ENCODE assay signal across 9 cellular contexts in the genomic region with DNA sequence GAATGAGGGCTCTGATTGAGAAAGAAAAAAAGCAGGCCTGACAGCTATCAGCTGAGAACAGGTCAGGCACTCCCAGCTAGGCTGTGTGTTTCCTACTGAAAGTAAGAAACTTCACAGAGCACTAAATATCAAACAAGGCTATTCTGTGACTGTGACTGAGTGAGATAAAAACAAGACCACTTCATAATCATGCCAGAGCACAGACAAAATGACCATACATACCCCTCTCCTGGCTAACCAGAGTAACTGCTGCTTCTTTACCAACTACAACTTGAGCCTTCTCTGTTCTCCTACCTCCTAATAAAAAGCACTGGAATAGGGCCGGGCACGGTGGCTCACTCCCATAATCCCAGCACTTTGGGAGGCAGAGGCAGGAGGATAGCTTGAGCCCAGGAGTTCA. TPM values are rescaled to one million over a fixed set of nuclear protein-coding genes. Genes with fewer than 3 reads are reported as not detected.
DNase-seq lines count a peak whose midpoint lies in the region; ATAC-seq and TF ChIP-seq lines count a peak whose summit lies in the region.
"Had no signal": no experiment of that assay in that cellular context is flagged by ENCODE, and none has a peak within 500 bp of the region (broad histone marks: within the 10 kb centered on the region; RNA-seq: fewer than 3 reads in every experiment).

No MANE protein-coding gene starts in this region.

- H3K4me3 Mint-ChIP-seq in naive thymus-derived CD4-positive, alpha-beta T cell: no peak overlapping the region

- H3K36me3 Mint-ChIP-seq in naive thymus-derived CD4-positive, alpha-beta T cell: peaks cover 0 to 4% (median 3%) of the 10 kb centered on the region in 5 donors

- H3K27me3 ChIP-seq in naive thymus-derived CD4-positive, alpha-beta T cell (ENCODE audit: control insufficient read depth in 2 of 2, insufficient read depth in 2 of 2, low read length in 2 of 2): no peaks in the 10 kb centered on the region
- no peaks in the 10 kb centered on the region for H3K27me3 ChIP-seq in colonic mucosa

- POLR2A ChIA-PET in naive thymus-derived CD4-positive, alpha-beta T cell (lab: Charles Lee): no interaction called here

- H3K27ac Mint-ChIP-seq in naive thymus-derived CD4-positive, alpha-beta T cell: no peak overlapping the region

- TF ChIP-seq CTCF in colonic mucosa (IDR thresholded peaks at IDR 0.05): no peak

- H3K4me3 ChIP-seq in naive thymus-derived CD4-positive, alpha-beta T cell (ENCODE audit: low read length): no peak overlapping the region
- H3K4me3 ChIP-seq in colonic mucosa: no peak overlapping the region

- no peaks in the 10 kb centered on the region for H3K9me3 ChIP-seq in naive thymus-derived CD4-positive, alpha-beta T cell (ENCODE audit: control insufficient read depth in 2 of 3, low read length in 3 of 3)
- no peaks in the 10 kb centered on the region for H3K9me3 ChIP-seq in colonic mucosa

- DNase-seq in G401 (ENCODE audit: low spot score) (peak; percentile 15), HT-29 (ENCODE audit: low spot score) (peak; percentile 14), amniotic epithelial cell (ENCODE audit: low read depth) (peak; percentile 23), hippocampal formation (lab: John Stamatoyannopoulos, UW) (no peak), colonic mucosa (no peak), NCI-H82 (lab: John Stamatoyannopoulos, UW) (no peak), posterior vena cava (ENCODE audit: low spot score) (no peak)
- peak in 3 of 9 donors; percentile 10 to 23 (median 22) for DNase-seq in naive thymus-derived CD4-positive, alpha-beta T cell
- DNase-seq: KBM-7 had no signal

- intact Hi-C loops in naive thymus-derived CD4-positive, alpha-beta T cell (cut with micrococcal nuclease): loop anchor here (1.0 kb wide), 1 partner anchor 152 kb away; no protein-coding TSS in a partner anchor
- intact Hi-C loops in colonic mucosa (cut with DNase I): no loop called here
- intact Hi-C loops in posterior vena cava (cut with DNase I): no loop called here

- H3K36me3 ChIP-seq in naive thymus-derived CD4-positive, alpha-beta T cell (ENCODE audit: control insufficient read depth in 2 of 3, insufficient read depth in 3 of 3, low read length in 3 of 3): no peaks in the 10 kb centered on the region
- H3K36me3 ChIP-seq in colonic mucosa: no peaks in the 10 kb centered on the region

- in situ Hi-C loops in G401 (cut with HindIII; ENCODE audit: low sequenced_read_pairs): no loop called here

- peaks cover 0 to 6% (median 0%) of the 10 kb centered on the region in 11 donors for H3K9me3 Mint-ChIP-seq in naive thymus-derived CD4-positive, alpha-beta T cell

- ATAC-seq in naive thymus-derived CD4-positive, alpha-beta T cell: peak; percentile 58

- H3K27ac ChIP-seq in naive thymus-derived CD4-positive, alpha-beta T cell (ENCODE audit: low read depth, low read length): no peak overlapping the region
- H3K27ac ChIP-seq in colonic mucosa: no peak overlapping the region

- H3K4me1 ChIP-seq in naive thymus-derived CD4-positive, alpha-beta T cell (ENCODE audit: control insufficient read depth in 2 of 2, insufficient read depth in 2 of 2, low read length in 2 of 2): no peaks in the 10 kb centered on the region
- no peaks in the 10 kb centered on the region for H3K4me1 ChIP-seq in colonic mucosa

- CTCF ChIA-PET in naive thymus-derived CD4-positive, alpha-beta T cell (lab: Charles Lee): interaction anchor here (1.2 kb wide), 1 partner anchor 171 kb away, joined by 3 read pairs; no protein-coding TSS in a partner anchor

- peaks cover 0 to 19% (median 4%) of the 10 kb centered on the region in 7 donors for H3K4me1 Mint-ChIP-seq in naive thymus-derived CD4-positive, alpha-beta T cell

- peaks cover 0 to 5% (median 0%) of the 10 kb centered on the region in 5 donors for H3K27me3 Mint-ChIP-seq in naive thymus-derived CD4-positive, alpha-beta T cell

- H3K9ac ChIP-seq in colonic mucosa (ENCODE audit: low read depth in 2 of 2, low read length in 2 of 2): no peak overlapping the region

RNA-seq across cellular contexts. Expression of gene BTN1A1, which starts 6.8 kb away (rescaled TPM):
- 0.06 TPM in 1 of 2 replicates, not detected in the other for total RNA-seq in G401 (2014; rRNA removed; shearing (Covaris generic))
- total RNA-seq in HT-29 (2014; rRNA removed; shearing (Covaris generic)): not detected in 2 replicates
- total RNA-seq in naive thymus-derived CD4-positive, alpha-beta T cell: not detected
- not detected for polyA plus RNA-seq in naive thymus-derived CD4-positive, alpha-beta T cell
- total RNA-seq in colonic mucosa: not detected
- not detected for total RNA-seq in posterior vena cava

RNA-seq across cellular contexts. Expression of gene BTN2A1, which starts 35.5 kb away (rescaled TPM):
- total RNA-seq in G401 (2014; rRNA removed; shearing (Covaris generic)): 5.0 and 5.8 TPM in 2 replicates
- 8.0 and 9.4 TPM in 2 replicates for total RNA-seq in HT-29 (2014; rRNA removed; shearing (Covaris generic))
- 10 to 100 TPM; 29.0 to 54.6 (median 37.2) TPM for total RNA-seq in naive thymus-derived CD4-positive, alpha-beta T cell
- polyA plus RNA-seq in naive thymus-derived CD4-positive, alpha-beta T cell: 10 to 100 TPM in 1 of 2 donors, 1 to 10 TPM in 1; 9.7 to 13.1 TPM
- total RNA-seq in colonic mucosa: 10 to 100 TPM; 17.8 to 27.8 TPM
- 10 to 100 TPM; 26.2 to 30.0 TPM for total RNA-seq in posterior vena cava

RNA-seq across cellular contexts. Expression of gene HMGN4, which starts 44.9 kb away (rescaled TPM):
- 140 and 145 TPM in 2 replicates for total RNA-seq in G401 (2014; rRNA removed; shearing (Covaris generic))
- total RNA-seq in HT-29 (2014; rRNA removed; shearing (Covaris generic)): 23.6 and 26.3 TPM in 2 replicates
- total RNA-seq in naive thymus-derived CD4-positive, alpha-beta T cell: 10 to 100 TPM; 37.6 to 96.0 (median 81.7) TPM
- 100 to 1,000 TPM; 122 to 154 TPM for polyA plus RNA-seq in naive thymus-derived CD4-positive, alpha-beta T cell
- 10 to 100 TPM; 40.6 to 56.0 TPM for total RNA-seq in colonic mucosa
- 10 to 100 TPM; 54.2 to 62.0 TPM for total RNA-seq in posterior vena cava

RNA-seq across cellular contexts. Expression of gene BTN3A3, which starts 53.0 kb away (rescaled TPM):
- 0.14 and 0.68 TPM in 2 replicates for total RNA-seq in G401 (2014; rRNA removed; shearing (Covaris generic))
- total RNA-seq in HT-29 (2014; rRNA removed; shearing (Covaris generic)): 1.3 and 3.7 TPM in 2 replicates
- 100 to 1,000 TPM in 3 of 5 experiments, 10 to 100 TPM in 2; 79.1 to 183 (median 119) TPM for total RNA-seq in naive thymus-derived CD4-positive, alpha-beta T cell
- 10 to 100 TPM; 71.4 to 96.2 TPM for polyA plus RNA-seq in naive thymus-derived CD4-positive, alpha-beta T cell
- total RNA-seq in colonic mucosa (10 to 100 TPM; 14.9 to 20.9 TPM), posterior vena cava (10 to 100 TPM; 11.1 to 16.3 TPM)

Comparison
In these comparisons a context has a peak if more than half of its experiments do, and no peak if none do; other contexts are left out.
1. DNase-seq: peak in G401 (single experiment), HT-29 (single experiment) and amniotic epithelial cell (single experiment); none in hippocampal formation (0 of 2), colonic mucosa (single experiment), NCI-H82 (single experiment) and posterior vena cava (single experiment).
2. intact Hi-C loops: an anchor here in naive thymus-derived CD4-positive, alpha-beta T cell (1.0 kb wide); none called in colonic mucosa and posterior vena cava.